ENCODE assay signal across 22 cellular contexts in the genomic region with DNA sequence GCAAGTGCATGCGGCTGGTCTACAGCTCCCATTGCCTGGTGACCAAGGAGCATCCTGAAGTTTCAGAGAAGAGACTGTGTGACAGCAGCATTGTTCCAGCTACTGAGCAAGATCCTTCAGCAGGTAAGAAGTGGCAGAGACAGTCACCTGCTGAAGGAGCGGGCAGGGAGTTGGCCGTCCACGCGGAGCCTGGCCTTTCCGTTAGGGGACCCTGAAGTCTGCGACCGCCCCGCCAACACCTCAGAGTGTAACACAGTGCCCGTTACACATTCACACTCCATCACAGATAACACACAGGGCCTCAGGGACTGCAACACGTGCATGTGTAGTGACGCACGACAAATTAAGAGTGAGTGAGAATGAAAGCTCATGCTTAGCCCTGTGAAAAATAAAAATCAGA.
"Had no signal": no experiment of that assay in that cellular context is flagged by ENCODE, and none has a peak within 500 bp of the region (broad histone marks: within the 10 kb centered on the region; RNA-seq: fewer than 3 reads in every experiment).

No MANE protein-coding gene starts in this region.

- ATAC-seq: heart right ventricle; left cardiac atrium; natural killer cell treated with Interleukin-12 subunit alpha and Interleukin-12 subunit beta and Interleukin-15 and Interleukin-18, amount 100 ng/mL, for 72 hours; WTC11 had no signal

- H3K4me3 Mint-ChIP-seq: activated naive CD8-positive, alpha-beta T cell treated with anti-CD3 and anti-CD28 coated beads, Interleukin-2, amount 10 ng/mL, durations not matched to agents 7 days and 5 days; natural killer cell treated with Interleukin-12 subunit alpha and Interleukin-12 subunit beta and Interleukin-15 and Interleukin-18, amount 100 ng/mL, for 72 hours; stimulated activated naive CD8-positive, alpha-beta T cell treated with anti-CD3 and anti-CD28 coated beads, Interleukin-15, Interleukin-2, amounts not matched to agents 100 ng/mL and 50 ng/mL, for 24 hours; T-helper 1 cell treated with Interleukin-12 subunit alpha and Interleukin-12 subunit beta and Interleukin-4 antibody, amounts not matched to agents 30 μg/mL and 1 μg/mL, for 36 hours; WTC11 had no signal

- H3K4me1 ChIP-seq: heart right ventricle, prostate gland, uterus had no signal

- H3K36me3 ChIP-seq: cardiac muscle cell, prostate gland, uterus had no signal

- DNase-seq: activated CD4-positive, alpha-beta T cell treated with anti-CD3 and anti-CD28 coated beads for 4 hours; activated CD8-positive, alpha-beta memory T cell treated with anti-CD3 and anti-CD28 coated beads, Interleukin-2, amount 50 U/mL, for 48 hours; activated naive CD8-positive, alpha-beta T cell treated with anti-CD3 and anti-CD28 coated beads, Interleukin-2, amount 10 ng/mL, durations not matched to agents 7 days and 5 days; amygdala; cortex of kidney; erythroblast; foreskin fibroblast; heart right ventricle; islet precursor cell; left cardiac atrium; midbrain; stimulated activated CD4-positive, alpha-beta T cell treated with anti-CD3 and anti-CD28 coated beads, Interleukin-2, amount 100 ng/mL, for 48 hours; stimulated activated CD8-positive, alpha-beta memory T cell treated with anti-CD3 and anti-CD28 coated beads, Interleukin-4, amount 100 ng/mL, for 48 hours; T1000; trophoblast cell; uterus had no signal

- H3K4me3 ChIP-seq: cardiac muscle cell, heart right ventricle, prostate gland, uterus had no signal

- H3K9me3 ChIP-seq: heart right ventricle, prostate gland, uterus had no signal

- H3K27me3 Mint-ChIP-seq: activated naive CD8-positive, alpha-beta T cell treated with anti-CD3 and anti-CD28 coated beads, Interleukin-2, amount 10 ng/mL, durations not matched to agents 7 days and 5 days; natural killer cell treated with Interleukin-12 subunit alpha and Interleukin-12 subunit beta and Interleukin-15 and Interleukin-18, amount 100 ng/mL, for 72 hours; stimulated activated naive CD8-positive, alpha-beta T cell treated with anti-CD3 and anti-CD28 coated beads, Interleukin-15, Interleukin-2, amounts not matched to agents 100 ng/mL and 50 ng/mL, for 24 hours had no signal

- H3K4me1 Mint-ChIP-seq: WTC11 had no signal

- H3K9me3 Mint-ChIP-seq: activated naive CD8-positive, alpha-beta T cell treated with anti-CD3 and anti-CD28 coated beads, Interleukin-2, amount 10 ng/mL, durations not matched to agents 7 days and 5 days; natural killer cell treated with Interleukin-12 subunit alpha and Interleukin-12 subunit beta and Interleukin-15 and Interleukin-18, amount 100 ng/mL, for 72 hours; stimulated activated naive CD8-positive, alpha-beta T cell treated with anti-CD3 and anti-CD28 coated beads, Interleukin-15, Interleukin-2, amounts not matched to agents 100 ng/mL and 50 ng/mL, for 24 hours had no signal

- H3K27ac Mint-ChIP-seq: activated naive CD8-positive, alpha-beta T cell treated with anti-CD3 and anti-CD28 coated beads, Interleukin-2, amount 10 ng/mL, durations not matched to agents 7 days and 5 days; T-helper 1 cell treated with Interleukin-12 subunit alpha and Interleukin-12 subunit beta and Interleukin-4 antibody, amounts not matched to agents 30 μg/mL and 1 μg/mL, for 36 hours; WTC11 had no signal

- H3K27ac ChIP-seq: cardiac muscle cell, heart right ventricle, prostate gland, uterus had no signal

- H3K27me3 ChIP-seq: cardiac muscle cell, heart right ventricle, uterus had no signal
